Comparison of ENCODE assay signal across 1 cellular context in the genomic region with DNA sequence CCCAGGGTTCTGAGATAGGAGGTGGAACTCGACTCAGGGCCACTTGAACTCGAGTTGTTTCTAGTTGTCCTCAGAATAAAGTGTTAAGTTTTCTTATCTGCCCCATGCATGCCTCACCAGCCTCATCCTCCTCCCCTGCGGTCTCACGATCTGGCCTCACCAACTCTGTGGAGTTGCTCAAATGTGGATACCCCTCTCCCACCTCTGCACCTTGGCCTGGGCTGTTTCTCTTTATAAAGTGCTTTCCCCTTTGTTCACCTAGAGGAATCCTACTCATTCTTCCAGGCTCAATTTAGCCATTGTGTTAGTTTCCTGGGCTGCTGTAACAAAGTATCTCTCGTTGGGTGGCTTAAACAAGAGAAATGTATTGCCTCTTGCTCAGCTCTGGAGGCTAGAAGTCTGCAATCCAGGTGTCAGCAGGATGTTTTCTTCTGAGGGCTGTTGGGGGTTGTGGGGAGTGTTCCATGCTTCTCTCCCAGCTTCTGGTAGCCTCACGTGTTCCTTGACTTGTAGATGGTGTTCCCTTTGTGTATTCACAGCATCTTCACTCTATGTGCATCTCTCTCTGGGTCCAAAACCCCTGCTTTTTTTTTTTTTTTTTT.
TF ChIP-seq lines count a peak whose summit lies in the region.

No MANE protein-coding gene starts in this region.

TF ChIP-seq in K562, 482 proteins besides CTCF, POLR2A, EP300 and RAD21 (continued from another document and continues in another):
- TF ChIP-seq, protein P1, sequence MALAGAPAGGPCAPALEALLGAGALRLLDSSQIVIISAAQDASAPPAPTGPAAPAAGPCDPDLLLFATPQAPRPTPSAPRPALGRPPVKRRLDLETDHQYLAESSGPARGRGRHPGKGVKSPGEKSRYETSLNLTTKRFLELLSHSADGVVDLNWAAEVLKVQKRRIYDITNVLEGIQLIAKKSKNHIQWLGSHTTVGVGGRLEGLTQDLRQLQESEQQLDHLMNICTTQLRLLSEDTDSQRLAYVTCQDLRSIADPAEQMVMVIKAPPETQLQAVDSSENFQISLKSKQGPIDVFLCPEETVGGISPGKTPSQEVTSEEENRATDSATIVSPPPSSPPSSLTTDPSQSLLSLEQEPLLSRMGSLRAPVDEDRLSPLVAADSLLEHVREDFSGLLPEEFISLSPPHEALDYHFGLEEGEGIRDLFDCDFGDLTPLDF (CRISPR knock-in tag; IDR thresholded peaks at IDR 0.05) = no peak
- no peak for TF ChIP-seq MECOM (CRISPR knock-in tag; IDR thresholded peaks at IDR 0.05)
- TF ChIP-seq MTF1 (CRISPR knock-in tag; IDR thresholded peaks at IDR 0.05; ENCODE audit: borderline replicate concordance) = no peak
- TF ChIP-seq, protein P2, sequence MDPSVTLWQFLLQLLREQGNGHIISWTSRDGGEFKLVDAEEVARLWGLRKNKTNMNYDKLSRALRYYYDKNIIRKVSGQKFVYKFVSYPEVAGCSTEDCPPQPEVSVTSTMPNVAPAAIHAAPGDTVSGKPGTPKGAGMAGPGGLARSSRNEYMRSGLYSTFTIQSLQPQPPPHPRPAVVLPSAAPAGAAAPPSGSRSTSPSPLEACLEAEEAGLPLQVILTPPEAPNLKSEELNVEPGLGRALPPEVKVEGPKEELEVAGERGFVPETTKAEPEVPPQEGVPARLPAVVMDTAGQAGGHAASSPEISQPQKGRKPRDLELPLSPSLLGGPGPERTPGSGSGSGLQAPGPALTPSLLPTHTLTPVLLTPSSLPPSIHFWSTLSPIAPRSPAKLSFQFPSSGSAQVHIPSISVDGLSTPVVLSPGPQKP (CRISPR knock-in tag; IDR thresholded peaks at IDR 0.05) = no peak
- TF ChIP-seq PHTF2 (CRISPR knock-in tag; IDR thresholded peaks at IDR 0.05) = no peak
- no peak for TF ChIP-seq U2AF2 (optimal IDR thresholded peaks at IDR 0.05; ENCODE audit: low read depth, low read length)
- TF ChIP-seq TAF9B (IDR thresholded peaks at IDR 0.05; ENCODE audit: partially characterized antibody) = peak; percentile 19
- TF ChIP-seq SIRT6 (IDR thresholded peaks at IDR 0.05; ENCODE audit: low read depth, low read length) = no peak
- TF ChIP-seq ZNF174 (CRISPR knock-in tag; IDR thresholded peaks at IDR 0.05) = no peak
- no peak for TF ChIP-seq NONO (IDR thresholded peaks at IDR 0.05; ENCODE audit: low read depth in 2 of 2, low read length in 1 of 2)
- TF ChIP-seq ZNF212 (CRISPR knock-in tag; IDR thresholded peaks at IDR 0.05) = no peak
- no peak for TF ChIP-seq HNRNPLL (IDR thresholded peaks at IDR 0.05; ENCODE audit: low read depth, low read length, poor library complexity, severe bottlenecking)
- no peak for TF ChIP-seq ZNF561 (CRISPR knock-in tag; conservative IDR thresholded peaks at IDR 0.05)
- TF ChIP-seq ZNF311 (CRISPR knock-in tag; IDR thresholded peaks at IDR 0.05) = peak; percentile 67; the same call in 1 of the 2 replicates
- peak; percentile 46 for TF ChIP-seq CXXC5 (CRISPR knock-in tag; IDR thresholded peaks at IDR 0.05)
- TF ChIP-seq, protein P3, sequence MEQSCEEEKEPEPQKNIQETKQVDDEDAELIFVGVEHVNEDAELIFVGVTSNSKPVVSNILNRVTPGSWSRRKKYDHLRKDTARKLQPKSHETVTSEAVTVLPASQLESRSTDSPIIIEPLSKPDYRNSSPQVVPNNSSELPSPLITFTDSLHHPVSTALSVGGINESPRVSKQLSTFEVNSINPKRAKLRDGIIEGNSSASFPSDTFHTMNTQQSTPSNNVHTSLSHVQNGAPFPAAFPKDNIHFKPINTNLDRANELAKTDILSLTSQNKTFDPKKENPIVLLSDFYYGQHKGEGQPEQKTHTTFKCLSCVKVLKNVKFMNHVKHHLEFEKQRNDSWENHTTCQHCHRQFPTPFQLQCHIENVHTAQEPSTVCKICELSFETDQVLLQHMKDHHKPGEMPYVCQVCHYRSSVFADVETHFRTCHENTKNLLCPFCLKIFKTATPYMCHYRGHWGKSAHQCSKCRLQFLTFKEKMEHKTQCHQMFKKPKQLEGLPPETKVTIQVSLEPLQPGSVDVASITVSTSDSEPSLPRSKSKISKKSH (CRISPR knock-in tag; IDR thresholded peaks at IDR 0.05) = no peak
- TF ChIP-seq, protein P4, sequence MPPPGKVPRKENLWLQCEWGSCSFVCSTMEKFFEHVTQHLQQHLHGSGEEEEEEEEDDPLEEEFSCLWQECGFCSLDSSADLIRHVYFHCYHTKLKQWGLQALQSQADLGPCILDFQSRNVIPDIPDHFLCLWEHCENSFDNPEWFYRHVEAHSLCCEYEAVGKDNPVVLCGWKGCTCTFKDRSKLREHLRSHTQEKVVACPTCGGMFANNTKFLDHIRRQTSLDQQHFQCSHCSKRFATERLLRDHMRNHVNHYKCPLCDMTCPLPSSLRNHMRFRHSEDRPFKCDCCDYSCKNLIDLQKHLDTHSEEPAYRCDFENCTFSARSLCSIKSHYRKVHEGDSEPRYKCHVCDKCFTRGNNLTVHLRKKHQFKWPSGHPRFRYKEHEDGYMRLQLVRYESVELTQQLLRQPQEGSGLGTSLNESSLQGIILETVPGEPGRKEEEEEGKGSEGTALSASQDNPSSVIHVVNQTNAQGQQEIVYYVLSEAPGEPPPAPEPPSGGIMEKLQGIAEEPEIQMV (tag; conservative IDR thresholded peaks at IDR 0.05; ENCODE audit: low read depth) = no peak
- TF ChIP-seq ZNF57 (CRISPR knock-in tag; IDR thresholded peaks at IDR 0.05) = no peak
- TF ChIP-seq SMAD2 (IDR thresholded peaks at IDR 0.05; ENCODE audit: low read depth, low read length) = no peak
- TF ChIP-seq, protein P5, sequence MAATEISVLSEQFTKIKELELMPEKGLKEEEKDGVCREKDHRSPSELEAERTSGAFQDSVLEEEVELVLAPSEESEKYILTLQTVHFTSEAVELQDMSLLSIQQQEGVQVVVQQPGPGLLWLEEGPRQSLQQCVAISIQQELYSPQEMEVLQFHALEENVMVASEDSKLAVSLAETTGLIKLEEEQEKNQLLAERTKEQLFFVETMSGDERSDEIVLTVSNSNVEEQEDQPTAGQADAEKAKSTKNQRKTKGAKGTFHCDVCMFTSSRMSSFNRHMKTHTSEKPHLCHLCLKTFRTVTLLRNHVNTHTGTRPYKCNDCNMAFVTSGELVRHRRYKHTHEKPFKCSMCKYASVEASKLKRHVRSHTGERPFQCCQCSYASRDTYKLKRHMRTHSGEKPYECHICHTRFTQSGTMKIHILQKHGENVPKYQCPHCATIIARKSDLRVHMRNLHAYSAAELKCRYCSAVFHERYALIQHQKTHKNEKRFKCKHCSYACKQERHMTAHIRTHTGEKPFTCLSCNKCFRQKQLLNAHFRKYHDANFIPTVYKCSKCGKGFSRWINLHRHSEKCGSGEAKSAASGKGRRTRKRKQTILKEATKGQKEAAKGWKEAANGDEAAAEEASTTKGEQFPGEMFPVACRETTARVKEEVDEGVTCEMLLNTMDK (IDR thresholded peaks at IDR 0.05; ENCODE audit: borderline replicate concordance, insufficient read depth, low read depth, low read length, poor library complexity, severe bottlenecking) = no peak
- TF ChIP-seq BRD9 (IDR thresholded peaks at IDR 0.05; ENCODE audit: low read depth, partially characterized antibody) = peak; percentile 39
- TF ChIP-seq GTF2E2 (tag; IDR thresholded peaks at IDR 0.05) = no peak
- TF ChIP-seq, protein P6, sequence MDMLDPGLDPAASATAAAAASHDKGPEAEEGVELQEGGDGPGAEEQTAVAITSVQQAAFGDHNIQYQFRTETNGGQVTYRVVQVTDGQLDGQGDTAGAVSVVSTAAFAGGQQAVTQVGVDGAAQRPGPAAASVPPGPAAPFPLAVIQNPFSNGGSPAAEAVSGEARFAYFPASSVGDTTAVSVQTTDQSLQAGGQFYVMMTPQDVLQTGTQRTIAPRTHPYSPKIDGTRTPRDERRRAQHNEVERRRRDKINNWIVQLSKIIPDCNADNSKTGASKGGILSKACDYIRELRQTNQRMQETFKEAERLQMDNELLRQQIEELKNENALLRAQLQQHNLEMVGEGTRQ (CRISPR knock-in tag; IDR thresholded peaks at IDR 0.05) = no peak
- no peak; the same call in 1 of the 2 replicates for TF ChIP-seq HSF4 (CRISPR knock-in tag; IDR thresholded peaks at IDR 0.05; ENCODE audit: borderline replicate concordance)
- TF ChIP-seq CREB1 (IDR thresholded peaks at IDR 0.05) = peak; percentile 47; the same call in 1 of the 2 replicates
- TF ChIP-seq CREB1 (CRISPR knock-in tag; IDR thresholded peaks at IDR 0.05) = no peak
- TF ChIP-seq ZBTB17 (CRISPR knock-in tag; IDR thresholded peaks at IDR 0.05) = 0 out of 2 replicates have a peak, but pooled peaks have one; percentile 25
- no peak for TF ChIP-seq ZNF589 (CRISPR knock-in tag; IDR thresholded peaks at IDR 0.05; ENCODE audit: low read depth)
- TF ChIP-seq, protein P7, sequence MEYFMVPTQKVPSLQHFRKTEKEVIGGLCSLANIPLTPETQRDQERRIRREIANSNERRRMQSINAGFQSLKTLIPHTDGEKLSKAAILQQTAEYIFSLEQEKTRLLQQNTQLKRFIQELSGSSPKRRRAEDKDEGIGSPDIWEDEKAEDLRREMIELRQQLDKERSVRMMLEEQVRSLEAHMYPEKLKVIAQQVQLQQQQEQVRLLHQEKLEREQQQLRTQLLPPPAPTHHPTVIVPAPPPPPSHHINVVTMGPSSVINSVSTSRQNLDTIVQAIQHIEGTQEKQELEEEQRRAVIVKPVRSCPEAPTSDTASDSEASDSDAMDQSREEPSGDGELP (CRISPR knock-in tag; IDR thresholded peaks at IDR 0.05; ENCODE audit: borderline replicate concordance) = no peak
- TF ChIP-seq HDGF (IDR thresholded peaks at IDR 0.05) = no peak
- TF ChIP-seq LCOR (CRISPR knock-in tag; IDR thresholded peaks at IDR 0.05) = no peak
- TF ChIP-seq GABPA (tag; conservative IDR thresholded peaks at IDR 0.05; ENCODE audit: low read depth) = no peak
- no peak for TF ChIP-seq ARHGAP35 (IDR thresholded peaks at IDR 0.05; ENCODE audit: partially characterized antibody)
- TF ChIP-seq SMAD1 (IDR thresholded peaks at IDR 0.05; ENCODE audit: low read depth, low read length, partially characterized antibody) = no peak
- TF ChIP-seq ZNF583 (CRISPR knock-in tag; IDR thresholded peaks at IDR 0.05) = no peak
- TF ChIP-seq FOXM1 (IDR thresholded peaks at IDR 0.05; ENCODE audit: low read depth) = peak; percentile 82
- TF ChIP-seq FOXM1 (CRISPR knock-in tag; IDR thresholded peaks at IDR 0.05; ENCODE audit: low read depth) = no peak
- peak; percentile 87 for TF ChIP-seq SOX6 (IDR thresholded peaks at IDR 0.05)
- peak; percentile 88 for TF ChIP-seq RNF2 (IDR thresholded peaks at IDR 0.05)
- no peak for TF ChIP-seq POLR2AphosphoS2 (IDR thresholded peaks at IDR 0.05; ENCODE audit: low read length)
- TF ChIP-seq SMAD4 (CRISPR knock-in tag; conservative IDR thresholded peaks at IDR 0.05) = peak; percentile 77
- no peak for TF ChIP-seq ZNF79 (CRISPR knock-in tag; IDR thresholded peaks at IDR 0.05; ENCODE audit: low read depth)
- no peak for TF ChIP-seq SMC3 (conservative IDR thresholded peaks at IDR 0.05; ENCODE audit: insufficient read depth, low read depth, low read length)
- TF ChIP-seq SRSF3 (IDR thresholded peaks at IDR 0.05; ENCODE audit: insufficient read depth, low read length) = no peak
- TF ChIP-seq, protein P8, sequence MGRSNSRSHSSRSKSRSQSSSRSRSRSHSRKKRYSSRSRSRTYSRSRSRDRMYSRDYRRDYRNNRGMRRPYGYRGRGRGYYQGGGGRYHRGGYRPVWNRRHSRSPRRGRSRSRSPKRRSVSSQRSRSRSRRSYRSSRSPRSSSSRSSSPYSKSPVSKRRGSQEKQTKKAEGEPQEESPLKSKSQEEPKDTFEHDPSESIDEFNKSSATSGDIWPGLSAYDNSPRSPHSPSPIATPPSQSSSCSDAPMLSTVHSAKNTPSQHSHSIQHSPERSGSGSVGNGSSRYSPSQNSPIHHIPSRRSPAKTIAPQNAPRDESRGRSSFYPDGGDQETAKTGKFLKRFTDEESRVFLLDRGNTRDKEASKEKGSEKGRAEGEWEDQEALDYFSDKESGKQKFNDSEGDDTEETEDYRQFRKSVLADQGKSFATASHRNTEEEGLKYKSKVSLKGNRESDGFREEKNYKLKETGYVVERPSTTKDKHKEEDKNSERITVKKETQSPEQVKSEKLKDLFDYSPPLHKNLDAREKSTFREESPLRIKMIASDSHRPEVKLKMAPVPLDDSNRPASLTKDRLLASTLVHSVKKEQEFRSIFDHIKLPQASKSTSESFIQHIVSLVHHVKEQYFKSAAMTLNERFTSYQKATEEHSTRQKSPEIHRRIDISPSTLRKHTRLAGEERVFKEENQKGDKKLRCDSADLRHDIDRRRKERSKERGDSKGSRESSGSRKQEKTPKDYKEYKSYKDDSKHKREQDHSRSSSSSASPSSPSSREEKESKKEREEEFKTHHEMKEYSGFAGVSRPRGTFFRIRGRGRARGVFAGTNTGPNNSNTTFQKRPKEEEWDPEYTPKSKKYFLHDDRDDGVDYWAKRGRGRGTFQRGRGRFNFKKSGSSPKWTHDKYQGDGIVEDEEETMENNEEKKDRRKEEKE (IDR thresholded peaks at IDR 0.05; ENCODE audit: borderline replicate concordance in 1 of 2, control insufficient read depth in 1 of 2, low read depth in 2 of 2, low read length in 1 of 2) = no peak
- TF ChIP-seq, protein P9, sequence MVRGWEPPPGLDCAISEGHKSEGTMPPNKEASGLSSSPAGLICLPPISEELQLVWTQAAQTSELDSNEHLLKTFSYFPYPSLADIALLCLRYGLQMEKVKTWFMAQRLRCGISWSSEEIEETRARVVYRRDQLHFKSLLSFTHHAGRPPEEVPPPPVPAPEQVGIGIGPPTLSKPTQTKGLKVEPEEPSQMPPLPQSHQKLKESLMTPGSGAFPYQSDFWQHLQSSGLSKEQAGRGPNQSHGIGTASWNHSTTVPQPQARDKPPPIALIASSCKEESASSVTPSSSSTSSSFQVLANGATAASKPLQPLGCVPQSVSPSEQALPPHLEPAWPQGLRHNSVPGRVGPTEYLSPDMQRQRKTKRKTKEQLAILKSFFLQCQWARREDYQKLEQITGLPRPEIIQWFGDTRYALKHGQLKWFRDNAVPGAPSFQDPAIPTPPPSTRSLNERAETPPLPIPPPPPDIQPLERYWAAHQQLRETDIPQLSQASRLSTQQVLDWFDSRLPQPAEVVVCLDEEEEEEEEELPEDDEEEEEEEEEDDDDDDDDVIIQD (CRISPR knock-in tag; IDR thresholded peaks at IDR 0.05) = no peak
- TF ChIP-seq, protein P10, sequence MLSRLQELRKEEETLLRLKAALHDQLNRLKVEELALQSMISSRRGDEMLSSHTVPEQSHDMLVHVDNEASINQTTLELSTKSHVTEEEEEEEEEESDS (CRISPR knock-in tag; IDR thresholded peaks at IDR 0.05) = no peak
- no peak for TF ChIP-seq NFATC3 (IDR thresholded peaks at IDR 0.05)
- no peak for TF ChIP-seq CCAR2 (IDR thresholded peaks at IDR 0.05; ENCODE audit: low read depth, low read length)
